In genomic region chr12:53328043-53328435, GRCh38 we compare ENCODE assay signal across 1 cellular context.
TF ChIP-seq lines count a peak whose summit lies in the region.

No MANE protein-coding gene starts in this region.

TF ChIP-seq in H1, 55 proteins besides CTCF, POLR2A, EP300 and RAD21:
- TF ChIP-seq TAF1 (IDR thresholded peaks at IDR 0.05; ENCODE audit: low read depth, low read length) (no peak), ATF2 (IDR thresholded peaks at IDR 0.05; ENCODE audit: low read length) (no peak), SIRT6 (IDR thresholded peaks at IDR 0.05; ENCODE audit: low read length) (no peak), POU5F1 (IDR thresholded peaks at IDR 0.05; ENCODE audit: low read depth, low read length) (no peak), CHD1 (IDR thresholded peaks at IDR 0.05; ENCODE audit: low read depth, low read length) (no peak), TCF12 (IDR thresholded peaks at IDR 0.05; ENCODE audit: low read depth, low read length) (no peak), ASH2L (IDR thresholded peaks at IDR 0.05; ENCODE audit: low read length) (no peak), CBX5 (IDR thresholded peaks at IDR 0.05; ENCODE audit: low read depth, low read length) (no peak), HDAC6 (IDR thresholded peaks at IDR 0.05; ENCODE audit: low read depth, low read length) (no peak), E2F6 (IDR thresholded peaks at IDR 0.05) (no peak), RFX5 (IDR thresholded peaks at IDR 0.05; ENCODE audit: borderline replicate concordance, low read depth, low read length) (no peak), MAFK (IDR thresholded peaks at IDR 0.05; ENCODE audit: low read depth, low read length) (no peak), NRF1 (IDR thresholded peaks at IDR 0.05; ENCODE audit: low read depth, low read length) (no peak), EZH2 (IDR thresholded peaks at IDR 0.05; ENCODE audit: low read depth, low read length, severe bottlenecking) (no peak), RXRA (IDR thresholded peaks at IDR 0.05; ENCODE audit: insufficient read depth, low read depth, low read length) (no peak), ZNF274 (IDR thresholded peaks at IDR 0.05; ENCODE audit: borderline replicate concordance, extremely low read depth, low read length) (no peak), GTF2F1 (IDR thresholded peaks at IDR 0.05; ENCODE audit: borderline replicate concordance, low read depth, low read length) (no peak), SAP30 (IDR thresholded peaks at IDR 0.05; ENCODE audit: insufficient read depth, insufficient replicate concordance, low read length) (no peak)
TF ChIP-seq in H1: peak in this region for 0.
